ENCODE assay signal across 26 cellular contexts in the genomic region with DNA sequence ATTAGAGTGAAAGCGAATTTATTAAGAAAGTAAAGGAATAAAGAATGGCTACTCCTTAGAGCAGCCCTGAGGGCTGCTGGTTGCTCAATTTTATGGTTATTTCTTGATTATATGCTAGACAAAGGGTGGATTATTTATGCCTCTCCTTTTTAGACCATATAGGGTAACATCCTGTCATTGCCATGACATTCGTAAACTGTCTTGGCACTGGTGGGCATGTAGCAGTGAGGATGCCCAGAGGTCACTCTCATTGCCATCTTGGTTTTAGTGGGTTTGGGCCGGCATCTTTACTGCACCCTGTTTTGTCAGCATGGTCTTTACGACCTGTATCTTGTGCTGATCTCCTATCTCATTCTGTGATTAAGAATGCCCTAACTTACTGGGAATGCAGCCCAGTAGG.
"Had no signal": no experiment of that assay in that cellular context is flagged by ENCODE, and none has a peak within 500 bp of the region (broad histone marks: within the 10 kb centered on the region; RNA-seq: fewer than 3 reads in every experiment).

No MANE protein-coding gene starts in this region.

- DNase-seq: activated CD4-positive, alpha-beta memory T cell treated with anti-CD3 and anti-CD28 coated beads, Interleukin-2, amount 10 ng/mL, durations not matched to agents 7 days and 5 days; activated CD4-positive, alpha-beta T cell treated with anti-CD3 and anti-CD28 coated beads for 1 hour; activated CD4-positive, alpha-beta T cell treated with anti-CD3 and anti-CD28 coated beads for 4 hours; activated CD4-positive, alpha-beta T cell treated with anti-CD3 and anti-CD28 coated beads, Interleukin-2, amount 10 ng/mL, durations not matched to agents 7 days and 5 days; activated CD4-positive, alpha-beta T cell treated with anti-CD3 and anti-CD28 coated beads, Interleukin-2, amount 50 U/mL, for 4 hours; activated effector memory CD4-positive, alpha-beta T cell treated with Interleukin-2 at 50 U/mL for 16 hours; activated gamma-delta T cell treated with Interleukin-2 at 50 U/mL for 16 hours; activated naive CD4-positive, alpha-beta T cell treated with anti-CD3 and anti-CD28 coated beads, Interleukin-2, amount 50 U/mL, for 16 hours; activated naive CD4-positive, alpha-beta T cell treated with Interleukin-2 at 50 U/mL for 16 hours; activated T-cell treated with anti-CD3 and anti-CD28 coated beads, Interleukin-2, amount 50 U/mL, for 4 hours; amniotic stem cell; anterior cingulate cortex; body of pancreas; caudate nucleus; cortex of kidney; dermis blood vessel endothelial cell; effector CD4-positive, alpha-beta T cell; effector memory CD8-positive, alpha-beta T cell; erythroblast; T-helper 2 cell had no signal

- H3K36me3 ChIP-seq: esophagus muscularis mucosa, gastroesophageal sphincter had no signal

- H3K9me3 ChIP-seq: body of pancreas, esophagus muscularis mucosa, gastroesophageal sphincter had no signal

- H3K4me3 ChIP-seq: body of pancreas, esophagus muscularis mucosa, gastroesophageal sphincter had no signal

- H3K4me1 ChIP-seq: body of pancreas had no signal

- ATAC-seq: activated T-cell treated with anti-CD3 and anti-CD28 coated beads, Interleukin-2, amount 50 U/mL, for 4 hours; activated T-helper 17 cell treated with anti-CD3 and anti-CD28 coated beads, Interleukin-2, amount 50 U/mL, for 72 hours; body of pancreas; effector memory CD8-positive, alpha-beta T cell; foreskin keratinocyte; gastroesophageal sphincter; WTC11 had no signal

- H3K27me3 ChIP-seq: body of pancreas, esophagus muscularis mucosa, foreskin keratinocyte, gastroesophageal sphincter had no signal

- H3K27ac ChIP-seq: body of pancreas, esophagus muscularis mucosa, foreskin keratinocyte, gastroesophageal sphincter, VCaP had no signal
